8 cellular contexts compared by ENCODE assay signal in genomic region chr6:45377555-45378323, GRCh38. TPM values are rescaled to one million over a fixed set of nuclear protein-coding genes. Genes with fewer than 3 reads are reported as not detected.
DNase-seq lines count a peak whose midpoint lies in the region; ATAC-seq and TF ChIP-seq lines count a peak whose summit lies in the region.

SUPT3H (minus strand) TSS chr6:45377934.

- H3K27ac ChIP-seq in GM23338 (ENCODE audit: low read depth): peak within 1 kb of the TSS; percentile 95
- H3K27ac ChIP-seq in RWPE1: peak within 1 kb of the TSS; percentile 91
- peak within 1 kb of the TSS; percentile 94 to 98 (median 96) for H3K27ac ChIP-seq in stomach

- H3K27ac Mint-ChIP-seq in GM23338: peak within 1 kb of the TSS; percentile 100
- H3K27ac Mint-ChIP-seq in neural crest cell (ENCODE audit: unreplicated experiment): peak within 1 kb of the TSS; percentile 99

- H3K36me3 ChIP-seq in GM23338 (ENCODE audit: insufficient read depth) (no peaks in the 10 kb centered on the region), stomach (no peaks in the 10 kb centered on the region)

- peaks cover 16% of the 10 kb centered on the region for H3K4me1 Mint-ChIP-seq in GM23338
- H3K4me1 Mint-ChIP-seq in neural crest cell: peaks cover 25% of the 10 kb centered on the region

- CTCF ChIA-PET in RWPE1 (lab: Yijun Ruan, JAX): interaction anchor here (0.5 to 1.4 kb wide), 6 partner anchors 10 to 553 kb away, joined by 3 to 7 read pairs (median 4); no protein-coding TSS in a partner anchor

- H3F3A ChIP-seq in GM23338 (replicated peaks; ENCODE audit: low read depth): no peaks in the 10 kb centered on the region

- H3K4me1 ChIP-seq in GM23338 (ENCODE audit: insufficient read depth) (peaks cover 16% of the 10 kb centered on the region), stomach (peaks cover 7 to 22% (median 16%) of the 10 kb centered on the region in 4 donors)

- H3K36me3 Mint-ChIP-seq in GM23338 (ENCODE audit: low read depth) (no peaks in the 10 kb centered on the region), neural crest cell (ENCODE audit: low read depth) (no peaks in the 10 kb centered on the region)

- peak within 1 kb of the TSS; percentile 87 for H3K4me2 ChIP-seq in GM23338

- TF ChIP-seq CTCF in GM23338 (conservative IDR thresholded peaks at IDR 0.05; ENCODE audit: low read depth in 2 of 2): peak in 1 of 2 experiments; percentile 25; a peak in 2 of 4 replicates
- no peak for TF ChIP-seq CTCF in RWPE1 (conservative IDR thresholded peaks at IDR 0.05; ENCODE audit: low read depth)
- peak; percentile 22 for TF ChIP-seq CTCF in fibroblast of villous mesenchyme (IDR thresholded peaks at IDR 0.05; ENCODE audit: insufficient read depth, low read depth, low read length)
- peak; percentile 30 for TF ChIP-seq CTCF in neural crest cell (conservative IDR thresholded peaks at IDR 0.05)
- TF ChIP-seq CTCF in stomach (IDR thresholded peaks at IDR 0.05): peak in 1 of 7 experiments; percentile 36

- no peaks in the 10 kb centered on the region for H4K20me1 ChIP-seq in GM23338 (replicated peaks; ENCODE audit: insufficient read depth)

- no peaks in the 10 kb centered on the region for H3K9me3 ChIP-seq in stomach

- H3K79me2 ChIP-seq in GM23338 (replicated peaks; ENCODE audit: insufficient read depth): peaks cover 40% of the 10 kb centered on the region

- no peaks in the 10 kb centered on the region for H3K9me2 ChIP-seq in GM23338 (ENCODE audit: insufficient read depth)

- TF ChIP-seq EP300 in stomach (IDR thresholded peaks at IDR 0.05): no peak

- H3K4me3 Mint-ChIP-seq in GM23338: peak within 1 kb of the TSS; percentile 90
- peak within 1 kb of the TSS; percentile 99 for H3K4me3 Mint-ChIP-seq in neural crest cell

- H3K9me3 Mint-ChIP-seq in GM23338: no peaks in the 10 kb centered on the region
- no peaks in the 10 kb centered on the region for H3K9me3 Mint-ChIP-seq in neural crest cell

- WGBS in stomach, 5 donors: 0% methylated on average over 36 to 75 of the region's 75 CpGs

- POLR2A ChIA-PET in RWPE1 (lab: Yijun Ruan, JAX; ENCODE audit: low non-redundant PET): interaction anchor here (0.6 to 1.0 kb wide), 6 partner anchors 34 to 460 kb away, joined by 3 to 4 read pairs (median 3); no protein-coding TSS in a partner anchor

- H3K4me3 ChIP-seq in GM23338 (peak within 1 kb of the TSS; percentile 78), fibroblast of villous mesenchyme (ENCODE audit: low read depth, low read length) (peak within 1 kb of the TSS; percentile 88), stomach (peak within 1 kb of the TSS; percentile 63 to 88 (median 78))

- intact Hi-C loops in stomach (cut with DNase I; ENCODE audit: low total_unique reads): no loop called here

- ATAC-seq in GM23338: peak; percentile 92

- peaks cover 9% of the 10 kb centered on the region for H3K27me3 Mint-ChIP-seq in GM23338 (ENCODE audit: insufficient read depth, low read depth, poor library complexity)
- H3K27me3 Mint-ChIP-seq in neural crest cell (ENCODE audit: low read depth): no peaks in the 10 kb centered on the region

- DNase-seq in ELF-1 (ENCODE audit: low read depth, low spot score) (peak; percentile 97), GM23338 (ENCODE audit: low spot score) (peak; percentile 96), Kasumi-1 (lab: John Stamatoyannopoulos, UW) (peak; percentile 85 to 87), RWPE1 (ENCODE audit: low spot score) (peak; percentile 84), fibroblast of villous mesenchyme (ENCODE audit: low read depth) (peak; percentile 92), neural crest cell (ENCODE audit: low read depth, low spot score) (peak; percentile 80), stomach (peak; percentile 91)
- DNase-seq in activated effector memory CD4-positive, alpha-beta T cell treated with anti-CD3 and anti-CD28 coated beads, Interleukin-2, amount 50 U/mL, for 16 hours: peak; percentile 96

- no peaks in the 10 kb centered on the region for H3K27me3 ChIP-seq in GM23338 (ENCODE audit: insufficient read depth)
- H3K27me3 ChIP-seq in stomach: no peaks in the 10 kb centered on the region

- TF ChIP-seq POLR2A in stomach (IDR thresholded peaks at IDR 0.05): no peak

- H2AFZ ChIP-seq in GM23338: peak within 1 kb of the TSS; percentile 96

TF ChIP-seq in GM23338, 12 proteins besides CTCF, POLR2A, EP300 and RAD21:
- TF ChIP-seq EZH2phosphoT487 (IDR thresholded peaks at IDR 0.05; ENCODE audit: unreplicated experiment) (no peak), CREB1 (CRISPR knock-in tag; IDR thresholded peaks at IDR 0.05; ENCODE audit: low read depth) (peak; percentile 57), POLR2AphosphoS5 (IDR thresholded peaks at IDR 0.05; ENCODE audit: low read depth) (peak; percentile 91)
- TF ChIP-seq, protein P1, sequence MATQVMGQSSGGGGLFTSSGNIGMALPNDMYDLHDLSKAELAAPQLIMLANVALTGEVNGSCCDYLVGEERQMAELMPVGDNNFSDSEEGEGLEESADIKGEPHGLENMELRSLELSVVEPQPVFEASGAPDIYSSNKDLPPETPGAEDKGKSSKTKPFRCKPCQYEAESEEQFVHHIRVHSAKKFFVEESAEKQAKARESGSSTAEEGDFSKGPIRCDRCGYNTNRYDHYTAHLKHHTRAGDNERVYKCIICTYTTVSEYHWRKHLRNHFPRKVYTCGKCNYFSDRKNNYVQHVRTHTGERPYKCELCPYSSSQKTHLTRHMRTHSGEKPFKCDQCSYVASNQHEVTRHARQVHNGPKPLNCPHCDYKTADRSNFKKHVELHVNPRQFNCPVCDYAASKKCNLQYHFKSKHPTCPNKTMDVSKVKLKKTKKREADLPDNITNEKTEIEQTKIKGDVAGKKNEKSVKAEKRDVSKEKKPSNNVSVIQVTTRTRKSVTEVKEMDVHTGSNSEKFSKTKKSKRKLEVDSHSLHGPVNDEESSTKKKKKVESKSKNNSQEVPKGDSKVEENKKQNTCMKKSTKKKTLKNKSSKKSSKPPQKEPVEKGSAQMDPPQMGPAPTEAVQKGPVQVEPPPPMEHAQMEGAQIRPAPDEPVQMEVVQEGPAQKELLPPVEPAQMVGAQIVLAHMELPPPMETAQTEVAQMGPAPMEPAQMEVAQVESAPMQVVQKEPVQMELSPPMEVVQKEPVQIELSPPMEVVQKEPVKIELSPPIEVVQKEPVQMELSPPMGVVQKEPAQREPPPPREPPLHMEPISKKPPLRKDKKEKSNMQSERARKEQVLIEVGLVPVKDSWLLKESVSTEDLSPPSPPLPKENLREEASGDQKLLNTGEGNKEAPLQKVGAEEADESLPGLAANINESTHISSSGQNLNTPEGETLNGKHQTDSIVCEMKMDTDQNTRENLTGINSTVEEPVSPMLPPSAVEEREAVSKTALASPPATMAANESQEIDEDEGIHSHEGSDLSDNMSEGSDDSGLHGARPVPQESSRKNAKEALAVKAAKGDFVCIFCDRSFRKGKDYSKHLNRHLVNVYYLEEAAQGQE (IDR thresholded peaks at IDR 0.05; ENCODE audit: unreplicated experiment): no peak

RNA-seq across cellular contexts. Expression of gene SUPT3H, which starts in this region (rescaled TPM):
- 11.4 and 19.0 TPM in 2 replicates for total RNA-seq in GM23338 (2014; rRNA removed; shearing (Covaris generic))
- polyA plus RNA-seq in GM23338 (2016; fragmentation: Nextera tagmentation; extraction: Ambion mirVana) (23.2 and 30.1 TPM in 2 replicates), stomach (1 to 10 TPM; 4.0 to 5.0 (median 4.0) TPM)
- total RNA-seq in fibroblast of villous mesenchyme (7.8 and 10.0 TPM in 2 replicates), neural crest cell (17.0 and 18.0 TPM in 2 replicates), stomach (10 to 100 TPM in 1 of 5 donors, 1 to 10 TPM in 2, under 1 TPM in 1, not detected in 1; 0.29 to 16.2 (median 2.6) TPM)

Comparison
In these comparisons a context has a peak if more than half of its experiments do, and no peak if none do; other contexts are left out.
1. Peak in every context shown above with its lines: DNase-seq, ATAC-seq, H3K4me3 ChIP-seq and H3K27ac ChIP-seq.